ENCODE assay signal across 1 cellular context in genomic region chr2:154462634-154463033, GRCh38.
A peak's percentile ranks its signal among the peaks of the same experiment; 100 is the strongest.
TF ChIP-seq lines count a peak whose summit lies in the region.

No MANE protein-coding gene starts in this region.

TF ChIP-seq in HepG2, 621 proteins besides CTCF, POLR2A, EP300 and RAD21 (continued from another document and continues in another):
- TF ChIP-seq GMEB1 (CRISPR knock-in tag; IDR thresholded peaks at IDR 0.05; ENCODE audit: borderline replicate concordance) (no peak), ZNF337 (CRISPR knock-in tag; IDR thresholded peaks at IDR 0.05; ENCODE audit: borderline replicate concordance, low read depth) (no peak), SOX6 (IDR thresholded peaks at IDR 0.05) (no peak), SOX6 (CRISPR knock-in tag; IDR thresholded peaks at IDR 0.05) (peak; percentile 88), ZNF552 (CRISPR knock-in tag; IDR thresholded peaks at IDR 0.05; ENCODE audit: borderline replicate concordance) (no peak), MED8 (CRISPR knock-in tag; IDR thresholded peaks at IDR 0.05; ENCODE audit: insufficient replicate concordance) (no peak), ZBTB44 (CRISPR knock-in tag; IDR thresholded peaks at IDR 0.05) (no peak), ZNF747 (CRISPR knock-in tag; IDR thresholded peaks at IDR 0.05; ENCODE audit: borderline replicate concordance) (no peak), THAP11 (CRISPR knock-in tag; IDR thresholded peaks at IDR 0.05) (no peak), SOX13 (IDR thresholded peaks at IDR 0.05) (no peak), SOX13 (CRISPR knock-in tag; conservative IDR thresholded peaks at IDR 0.05 in 1 of 2, IDR thresholded peaks at IDR 0.05 in 1 of 2) (peak in 1 of 2 experiments; percentile 84; a peak in 2 of 4 replicates), TAF1 (CRISPR knock-in tag; IDR thresholded peaks at IDR 0.05) (no peak), TEAD2 (CRISPR knock-in tag; IDR thresholded peaks at IDR 0.05) (no peak), TMF1 (CRISPR knock-in tag; IDR thresholded peaks at IDR 0.05; ENCODE audit: low read depth) (no peak), ZFP36L2 (CRISPR knock-in tag; IDR thresholded peaks at IDR 0.05) (no peak), YEATS4 (CRISPR knock-in tag; IDR thresholded peaks at IDR 0.05; ENCODE audit: borderline replicate concordance) (no peak), ATF1 (CRISPR knock-in tag; IDR thresholded peaks at IDR 0.05) (peak; percentile 32; the same call in 1 of the 2 replicates), MBNL3 (CRISPR knock-in tag; conservative IDR thresholded peaks at IDR 0.05) (no peak), CSRNP2 (CRISPR knock-in tag; conservative IDR thresholded peaks at IDR 0.05; ENCODE audit: low read depth) (no peak), ZNF709 (CRISPR knock-in tag; IDR thresholded peaks at IDR 0.05) (no peak), BCLAF1 (IDR thresholded peaks at IDR 0.05) (no peak), RFX3 (CRISPR knock-in tag; IDR thresholded peaks at IDR 0.05) (no peak), ZNF512B (CRISPR knock-in tag; IDR thresholded peaks at IDR 0.05; ENCODE audit: borderline replicate concordance) (no peak), MAFG (CRISPR knock-in tag; IDR thresholded peaks at IDR 0.05) (no peak), ZNF136 (CRISPR knock-in tag; IDR thresholded peaks at IDR 0.05; ENCODE audit: low read depth) (no peak; the same call in 1 of the 2 replicates), ZNF597 (CRISPR knock-in tag; IDR thresholded peaks at IDR 0.05) (no peak), CHD4 (IDR thresholded peaks at IDR 0.05; ENCODE audit: borderline replicate concordance, low read length) (no peak), ATF4 (CRISPR knock-in tag; IDR thresholded peaks at IDR 0.05) (peak in 1 of 2 experiments; percentile 74; a peak in 1 of 4 replicates), ZNF12 (CRISPR knock-in tag; IDR thresholded peaks at IDR 0.05) (no peak), ZBTB7B (CRISPR knock-in tag; IDR thresholded peaks at IDR 0.05) (no peak), BCL3 (CRISPR knock-in tag; IDR thresholded peaks at IDR 0.05) (no peak), AGO2 (optimal IDR thresholded peaks at IDR 0.05; ENCODE audit: low read depth, low read length) (no peak), GABPA (IDR thresholded peaks at IDR 0.05; ENCODE audit: low read depth, low read length) (no peak), GABPA (CRISPR knock-in tag; IDR thresholded peaks at IDR 0.05; ENCODE audit: low read depth) (peak; percentile 19; the same call in 1 of the 2 replicates), CREBL2 (CRISPR knock-in tag; IDR thresholded peaks at IDR 0.05; ENCODE audit: borderline replicate concordance) (no peak), ZHX1 (CRISPR knock-in tag; IDR thresholded peaks at IDR 0.05; ENCODE audit: low read depth) (no peak), SP5 (CRISPR knock-in tag; IDR thresholded peaks at IDR 0.05; ENCODE audit: borderline replicate concordance, low read depth) (no peak), HMG20A (CRISPR knock-in tag; IDR thresholded peaks at IDR 0.05; ENCODE audit: borderline replicate concordance) (peak; percentile 85; the same call in 1 of the 2 replicates), ZSCAN25 (CRISPR knock-in tag; IDR thresholded peaks at IDR 0.05) (no peak), ZBTB37 (CRISPR knock-in tag; IDR thresholded peaks at IDR 0.05) (no peak), AGO1 (IDR thresholded peaks at IDR 0.05; ENCODE audit: low read depth, low read length, poor library complexity, severe bottlenecking) (no peak), ZNF878 (CRISPR knock-in tag; IDR thresholded peaks at IDR 0.05) (no peak), FOSL1 (CRISPR knock-in tag; IDR thresholded peaks at IDR 0.05; ENCODE audit: borderline replicate concordance) (no peak), ZZZ3 (CRISPR knock-in tag; IDR thresholded peaks at IDR 0.05; ENCODE audit: borderline replicate concordance) (no peak)
